1 cellular context compared by ENCODE assay signal in the genomic region with DNA sequence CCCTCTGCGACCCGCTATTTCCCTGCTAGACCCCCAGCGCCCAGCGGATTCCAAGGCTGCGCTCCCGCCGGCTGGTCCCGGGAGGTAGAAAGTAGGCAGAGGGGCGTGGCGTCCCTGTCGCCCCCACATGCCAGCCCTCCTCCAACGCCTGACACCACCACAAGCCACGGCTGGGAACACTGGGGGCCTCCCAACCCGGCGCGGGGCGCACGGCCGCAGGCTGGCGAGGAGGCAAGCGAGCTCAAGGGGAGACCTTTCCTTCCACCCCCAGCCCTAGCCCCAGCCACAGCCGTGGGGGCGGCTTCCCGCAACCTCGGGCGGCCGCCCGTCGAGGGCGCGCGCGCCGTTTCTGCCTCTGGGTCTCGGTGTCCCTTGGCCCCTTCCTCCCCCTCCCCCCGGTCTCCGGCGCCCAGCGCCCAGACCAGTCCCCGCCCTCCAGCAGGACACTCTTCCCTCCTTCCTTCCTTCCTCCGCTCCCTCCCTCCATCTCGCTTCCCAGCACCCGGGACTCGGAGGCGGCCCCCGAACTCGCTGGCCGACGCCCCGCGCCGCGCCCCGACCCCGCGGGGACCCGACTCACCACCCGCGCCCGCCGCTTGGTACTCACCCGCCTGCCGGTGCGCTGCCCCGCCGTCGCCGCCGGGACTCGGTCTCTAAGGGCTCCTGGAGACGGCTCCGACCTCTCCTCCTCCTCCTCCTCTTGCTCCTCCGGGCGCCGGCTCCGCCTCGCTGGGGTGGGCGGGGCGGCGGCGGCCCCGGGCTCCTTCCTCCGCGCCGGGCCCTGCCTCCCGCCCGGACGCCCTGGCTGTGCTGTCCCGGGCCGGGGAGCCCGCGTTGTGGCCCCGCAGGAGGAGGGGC.
TF ChIP-seq lines count a peak whose summit lies in the region.

A gene (minus strand): TSS at position 731 of the 858 bp plus-strand sequence. CDS start 125,781 bp downstream, outside the sequence.

TF ChIP-seq in SK-N-SH, 30 proteins besides CTCF, POLR2A, EP300 and RAD21 (continued from another document):
- TF ChIP-seq, protein P1, sequence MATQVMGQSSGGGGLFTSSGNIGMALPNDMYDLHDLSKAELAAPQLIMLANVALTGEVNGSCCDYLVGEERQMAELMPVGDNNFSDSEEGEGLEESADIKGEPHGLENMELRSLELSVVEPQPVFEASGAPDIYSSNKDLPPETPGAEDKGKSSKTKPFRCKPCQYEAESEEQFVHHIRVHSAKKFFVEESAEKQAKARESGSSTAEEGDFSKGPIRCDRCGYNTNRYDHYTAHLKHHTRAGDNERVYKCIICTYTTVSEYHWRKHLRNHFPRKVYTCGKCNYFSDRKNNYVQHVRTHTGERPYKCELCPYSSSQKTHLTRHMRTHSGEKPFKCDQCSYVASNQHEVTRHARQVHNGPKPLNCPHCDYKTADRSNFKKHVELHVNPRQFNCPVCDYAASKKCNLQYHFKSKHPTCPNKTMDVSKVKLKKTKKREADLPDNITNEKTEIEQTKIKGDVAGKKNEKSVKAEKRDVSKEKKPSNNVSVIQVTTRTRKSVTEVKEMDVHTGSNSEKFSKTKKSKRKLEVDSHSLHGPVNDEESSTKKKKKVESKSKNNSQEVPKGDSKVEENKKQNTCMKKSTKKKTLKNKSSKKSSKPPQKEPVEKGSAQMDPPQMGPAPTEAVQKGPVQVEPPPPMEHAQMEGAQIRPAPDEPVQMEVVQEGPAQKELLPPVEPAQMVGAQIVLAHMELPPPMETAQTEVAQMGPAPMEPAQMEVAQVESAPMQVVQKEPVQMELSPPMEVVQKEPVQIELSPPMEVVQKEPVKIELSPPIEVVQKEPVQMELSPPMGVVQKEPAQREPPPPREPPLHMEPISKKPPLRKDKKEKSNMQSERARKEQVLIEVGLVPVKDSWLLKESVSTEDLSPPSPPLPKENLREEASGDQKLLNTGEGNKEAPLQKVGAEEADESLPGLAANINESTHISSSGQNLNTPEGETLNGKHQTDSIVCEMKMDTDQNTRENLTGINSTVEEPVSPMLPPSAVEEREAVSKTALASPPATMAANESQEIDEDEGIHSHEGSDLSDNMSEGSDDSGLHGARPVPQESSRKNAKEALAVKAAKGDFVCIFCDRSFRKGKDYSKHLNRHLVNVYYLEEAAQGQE (IDR thresholded peaks at IDR 0.05; ENCODE audit: low read depth, low read length) = no peak
- TF ChIP-seq, protein P2, sequence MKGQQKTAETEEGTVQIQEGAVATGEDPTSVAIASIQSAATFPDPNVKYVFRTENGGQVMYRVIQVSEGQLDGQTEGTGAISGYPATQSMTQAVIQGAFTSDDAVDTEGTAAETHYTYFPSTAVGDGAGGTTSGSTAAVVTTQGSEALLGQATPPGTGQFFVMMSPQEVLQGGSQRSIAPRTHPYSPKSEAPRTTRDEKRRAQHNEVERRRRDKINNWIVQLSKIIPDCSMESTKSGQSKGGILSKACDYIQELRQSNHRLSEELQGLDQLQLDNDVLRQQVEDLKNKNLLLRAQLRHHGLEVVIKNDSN (IDR thresholded peaks at IDR 0.05; ENCODE audit: borderline replicate concordance, low read depth) = no peak
- no peak for TF ChIP-seq JUND (IDR thresholded peaks at IDR 0.05)
- TF ChIP-seq, protein P3, sequence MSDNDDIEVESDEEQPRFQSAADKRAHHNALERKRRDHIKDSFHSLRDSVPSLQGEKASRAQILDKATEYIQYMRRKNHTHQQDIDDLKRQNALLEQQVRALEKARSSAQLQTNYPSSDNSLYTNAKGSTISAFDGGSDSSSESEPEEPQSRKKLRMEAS (IDR thresholded peaks at IDR 0.05; ENCODE audit: low read depth) = 0 out of 2 replicates have a peak, but pooled peaks have one; percentile 50
- no peak for TF ChIP-seq NFIC (IDR thresholded peaks at IDR 0.05; ENCODE audit: borderline replicate concordance)
- TF ChIP-seq SMC3 (IDR thresholded peaks at IDR 0.05; ENCODE audit: low read depth, low read length) = no peak
- 0 out of 2 replicates have a peak, but pooled peaks have one; percentile 5 for TF ChIP-seq TEAD4 (IDR thresholded peaks at IDR 0.05; ENCODE audit: borderline replicate concordance, insufficient read depth)
- TF ChIP-seq, protein P4, sequence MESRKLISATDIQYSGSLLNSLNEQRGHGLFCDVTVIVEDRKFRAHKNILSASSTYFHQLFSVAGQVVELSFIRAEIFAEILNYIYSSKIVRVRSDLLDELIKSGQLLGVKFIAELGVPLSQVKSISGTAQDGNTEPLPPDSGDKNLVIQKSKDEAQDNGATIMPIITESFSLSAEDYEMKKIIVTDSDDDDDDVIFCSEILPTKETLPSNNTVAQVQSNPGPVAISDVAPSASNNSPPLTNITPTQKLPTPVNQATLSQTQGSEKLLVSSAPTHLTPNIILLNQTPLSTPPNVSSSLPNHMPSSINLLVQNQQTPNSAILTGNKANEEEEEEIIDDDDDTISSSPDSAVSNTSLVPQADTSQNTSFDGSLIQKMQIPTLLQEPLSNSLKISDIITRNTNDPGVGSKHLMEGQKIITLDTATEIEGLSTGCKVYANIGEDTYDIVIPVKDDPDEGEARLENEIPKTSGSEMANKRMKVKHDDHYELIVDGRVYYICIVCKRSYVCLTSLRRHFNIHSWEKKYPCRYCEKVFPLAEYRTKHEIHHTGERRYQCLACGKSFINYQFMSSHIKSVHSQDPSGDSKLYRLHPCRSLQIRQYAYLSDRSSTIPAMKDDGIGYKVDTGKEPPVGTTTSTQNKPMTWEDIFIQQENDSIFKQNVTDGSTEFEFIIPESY (IDR thresholded peaks at IDR 0.05; ENCODE audit: borderline replicate concordance, low read depth) = no peak
- TF ChIP-seq EZH2phosphoT487 (IDR thresholded peaks at IDR 0.05; ENCODE audit: borderline replicate concordance, low read depth) = no peak
- peak; percentile 17 for TF ChIP-seq CHD2 (IDR thresholded peaks at IDR 0.05; ENCODE audit: low read length, partially characterized antibody)
- TF ChIP-seq YY1 (IDR thresholded peaks at IDR 0.05; ENCODE audit: low read depth) = no peak; the same call in 1 of the 2 replicates
- no peak for TF ChIP-seq FOXM1 (IDR thresholded peaks at IDR 0.05; ENCODE audit: low read depth)
- TF ChIP-seq RFX5 (IDR thresholded peaks at IDR 0.05; ENCODE audit: low read length) = no peak
- no peak for TF ChIP-seq MXI1 (IDR thresholded peaks at IDR 0.05; ENCODE audit: low read depth, low read length)
- no peak; the same call in 1 of the 2 replicates for TF ChIP-seq TAF1 (IDR thresholded peaks at IDR 0.05; ENCODE audit: borderline replicate concordance, low read depth, low read length)
- TF ChIP-seq NRF1 (IDR thresholded peaks at IDR 0.05; ENCODE audit: low read depth, low read length) = no peak
- no peak for TF ChIP-seq FOXJ3 (CRISPR knock-in tag; IDR thresholded peaks at IDR 0.05)
- no peak for TF ChIP-seq ELF1 (IDR thresholded peaks at IDR 0.05)
- no peak for TF ChIP-seq FOSL2 (IDR thresholded peaks at IDR 0.05; ENCODE audit: borderline replicate concordance, low read depth)
- no peak for TF ChIP-seq GATA2 (CRISPR knock-in tag; IDR thresholded peaks at IDR 0.05)
